ENCODE assay signal across 18 cellular contexts in the genomic region with DNA sequence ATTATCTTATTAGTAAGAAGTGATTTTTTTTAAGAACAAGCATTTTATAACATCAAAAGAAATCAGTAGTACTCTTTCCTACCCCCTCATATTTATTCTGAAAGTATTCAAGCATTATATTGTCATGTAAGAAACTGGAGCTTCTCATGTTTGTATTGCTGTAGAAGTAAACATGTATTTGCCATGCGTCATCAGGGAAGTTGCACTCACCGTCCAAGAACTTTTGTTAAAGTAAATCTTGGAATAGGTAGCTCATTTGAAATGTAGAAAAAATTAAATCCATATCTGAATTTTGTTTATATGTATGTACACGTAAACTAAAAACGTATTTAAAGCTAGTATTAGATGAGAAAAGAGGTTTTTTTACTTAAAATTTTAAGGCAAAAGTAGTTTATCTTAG.
DNase-seq lines count a peak whose midpoint lies in the region; ATAC-seq, FAIRE-seq and TF ChIP-seq lines count a peak whose summit lies in the region.
"Had no signal": no experiment of that assay in that cellular context is flagged by ENCODE, and none has a peak within 500 bp of the region (broad histone marks: within the 10 kb centered on the region; RNA-seq: fewer than 3 reads in every experiment).

No MANE protein-coding gene starts in this region.

- no peaks in the 10 kb centered on the region for H3K4me1 ChIP-seq in neutrophil (ENCODE audit: control insufficient read depth in 1 of 2, insufficient read depth in 1 of 2, low read depth in 1 of 2, low read length in 1 of 2)

- peak overlapping the region; percentile 14 for H3K27ac ChIP-seq in neutrophil
- H3K27ac ChIP-seq: WERI-Rb-1 had no signal

- DNase-seq in EH (ENCODE audit: low read depth) = peak; percentile 32
- DNase-seq in NCI-H460 (ENCODE audit: extremely low read depth, low read depth) = peak; percentile 12
- DNase-seq in bronchial epithelial cell (ENCODE audit: low read depth) = peak; percentile 88
- no peak for DNase-seq in CD1c-positive myeloid dendritic cell (ENCODE audit: extremely low spot score)
- DNase-seq in NCI-H2196 (lab: John Stamatoyannopoulos, UW; ENCODE audit: unreplicated experiment) = no peak
- DNase-seq: activated CD4-positive, alpha-beta T cell treated with anti-CD3 and anti-CD28 coated beads, Interleukin-2, amount 50 U/mL, for 4 hours; activated naive CD4-positive, alpha-beta T cell; aorta; CD4-positive, alpha-beta T cell; Kasumi-1; NCI-H1417 treated with DMSO at 0.1 percent for 48 hours; right cardiac atrium; T-helper 17 cell; WERI-Rb-1 had no signal

- FAIRE-seq in bronchial epithelial cell (lab: Jason Lieb, UNC) = no peak

- no peak for TF ChIP-seq CTCF in bronchial epithelial cell (IDR thresholded peaks at IDR 0.05; ENCODE audit: insufficient read depth, low read length, severe bottlenecking)
- TF ChIP-seq CTCF in neutrophil (IDR thresholded peaks at IDR 0.05) = no peak

- no peaks in the 10 kb centered on the region for H3K9me3 ChIP-seq in neutrophil

- H3K4me3 ChIP-seq in bronchial epithelial cell (ENCODE audit: low read depth, low read length) (no peak overlapping the region), neutrophil (ENCODE audit: low read depth in 1 of 2, low read length in 1 of 2) (no peak overlapping the region)

- H3K36me3 ChIP-seq in bronchial epithelial cell (ENCODE audit: control insufficient read depth, insufficient read depth, low read length) (peaks cover 3% of the 10 kb centered on the region), neutrophil (peaks cover 85% of the 10 kb centered on the region)

- H3K27me3 ChIP-seq in bronchial epithelial cell (ENCODE audit: control insufficient read depth, insufficient read depth, low read length) (no peaks in the 10 kb centered on the region), neutrophil (no peaks in the 10 kb centered on the region)

- no peak for ATAC-seq in HG02970 (IDR thresholded peaks at IDR 0.05; ENCODE audit: low FRiP score, unreplicated experiment)
- no peak for ATAC-seq in HG03469 (IDR thresholded peaks at IDR 0.05; ENCODE audit: unreplicated experiment)
- ATAC-seq: left lobe of liver, right cardiac atrium, T-helper 17 cell had no signal

Comparison
In these comparisons a context has a peak if more than half of its experiments do, and no peak if none do; other contexts are left out.
1. DNase-seq: peak in EH (single experiment), NCI-H460 (single experiment) and bronchial epithelial cell (single experiment); none in CD1c-positive myeloid dendritic cell (single experiment) and NCI-H2196 (single experiment).